Comparison of ENCODE assay signal across 20 cellular contexts in genomic region chr6:33877982-33878381, GRCh38.
"Had no signal": no experiment of that assay in that cellular context is flagged by ENCODE, and none has a peak within 500 bp of the region (broad histone marks: within the 10 kb centered on the region; RNA-seq: fewer than 3 reads in every experiment).

No MANE protein-coding gene starts in this region.

- ATAC-seq: activated CD8-positive, alpha-beta memory T cell treated with anti-CD3 and anti-CD28 coated beads, Interleukin-2, amount 10 ng/mL, durations not matched to agents 7 days and 5 days; activated CD8-positive, alpha-beta T cell treated with anti-CD3 and anti-CD28 coated beads for 36 hours; foreskin keratinocyte; stimulated activated memory B cell treated with anti-CD40 and anti-IgM and Interleukin-4, amounts not matched to agents 10 μg/mL and 1 μg/mL and 100 μg/mL, for 72 hours had no signal

- DNase-seq: activated CD4-positive, alpha-beta T cell treated with anti-CD3 and anti-CD28 coated beads, Interleukin-2, amount 10 ng/mL, durations not matched to agents 7 days and 5 days; activated CD4-positive, CD25-positive, alpha-beta regulatory T cell treated with anti-CD3 and anti-CD28 coated beads, Interleukin-2, amount 50 U/mL, for 72 hours; activated CD8-positive, alpha-beta memory T cell treated with anti-CD3 and anti-CD28 coated beads, Interleukin-2, amount 10 ng/mL, durations not matched to agents 7 days and 5 days; activated CD8-positive, alpha-beta T cell treated with anti-CD3 and anti-CD28 coated beads for 36 hours; activated effector memory CD4-positive, alpha-beta T cell treated with anti-CD3 and anti-CD28 coated beads, Interleukin-2, amount 50 U/mL, for 16 hours; activated naive CD4-positive, alpha-beta T cell treated with anti-CD3 and anti-CD28 coated beads, Interleukin-2, amount 50 U/mL, for 16 hours; activated T-cell treated with anti-CD3 and anti-CD28 coated beads for 4 hours; anterior cingulate cortex; caudate nucleus; effector CD4-positive, alpha-beta T cell; erythroblast; foreskin keratinocyte; glutamatergic neuron; midbrain; sigmoid colon; stimulated activated CD4-positive, alpha-beta T cell treated with anti-CD3 and anti-CD28 coated beads, Interleukin-15, amount 100 ng/mL, for 24 hours; trophoblast cell; uterus; WERI-Rb-1 had no signal
